In the genomic region with DNA sequence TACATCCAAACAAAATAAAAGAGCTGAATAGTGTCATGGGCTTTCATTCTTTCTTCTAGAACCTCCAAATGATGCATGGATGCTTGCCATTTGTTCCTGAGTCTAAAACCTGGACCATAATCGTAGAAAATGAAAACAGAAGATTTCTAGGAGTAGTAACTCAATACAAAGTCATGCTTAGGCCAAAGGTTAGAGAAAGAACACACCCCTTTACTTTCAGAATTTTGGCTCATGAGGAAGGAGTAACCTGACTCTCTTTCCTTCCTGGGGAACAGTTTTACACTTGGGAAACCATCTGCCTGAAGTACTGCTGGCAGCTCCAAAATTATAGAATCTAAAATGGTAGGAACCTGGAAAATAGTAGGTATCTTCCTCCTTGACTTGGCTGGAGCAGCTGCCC, we compare ENCODE assay signal across 16 cellular contexts.
DNase-seq lines count a peak whose midpoint lies in the region; ATAC-seq and TF ChIP-seq lines count a peak whose summit lies in the region.
"Had no signal": no experiment of that assay in that cellular context is flagged by ENCODE, and none has a peak within 500 bp of the region (broad histone marks: within the 10 kb centered on the region; RNA-seq: fewer than 3 reads in every experiment).

No MANE protein-coding gene starts in this region.

- H3K36me3 Mint-ChIP-seq in CD8-positive, alpha-beta T cell: peaks cover 15% of the 10 kb centered on the region
- H3K36me3 Mint-ChIP-seq: activated naive CD4-positive, alpha-beta T cell treated with anti-CD3 and anti-CD28 coated beads, Interleukin-2, amount 50 U/mL, for 72 hours had no signal

- DNase-seq in CD8-positive, alpha-beta T cell: no peak
- DNase-seq in LHCN-M2 (ENCODE audit: low read depth): peak; percentile 60
- no peak for DNase-seq in brain microvascular endothelial cell
- DNase-seq in mucosa of descending colon: no peak
- DNase-seq in NCI-H2227 (lab: John Stamatoyannopoulos, UW; ENCODE audit: unreplicated experiment): no peak
- DNase-seq in midbrain (lab: John Stamatoyannopoulos, UW): no peak
- DNase-seq: Kasumi-1; NCI-H2081 treated with DMSO at 0.1 percent for 48 hours; SK-N-SH; stimulated activated CD4-positive, alpha-beta T cell treated with anti-CD3 and anti-CD28 coated beads, Interleukin-2, amount 100 ng/mL, for 24 hours had no signal

- peaks cover 65% of the 10 kb centered on the region for H3K4me1 Mint-ChIP-seq in CD8-positive, alpha-beta T cell (ENCODE audit: low read depth)

- TF ChIP-seq CTCF in CD8-positive, alpha-beta T cell (IDR thresholded peaks at IDR 0.05): no peak
- TF ChIP-seq CTCF in brain microvascular endothelial cell (IDR thresholded peaks at IDR 0.05; ENCODE audit: low read depth, low read length, missing control alignments): no peak
- TF ChIP-seq CTCF in mucosa of descending colon (IDR thresholded peaks at IDR 0.05): no peak

- POLR2A ChIA-PET in CD8-positive, alpha-beta T cell (lab: Charles Lee): no interaction called here

- H3K27me3 ChIP-seq in CD8-positive, alpha-beta T cell (ENCODE audit: insufficient read depth, low read length): no peaks in the 10 kb centered on the region
- no peaks in the 10 kb centered on the region for H3K27me3 ChIP-seq in brain microvascular endothelial cell (replicated peaks)

- CTCF ChIA-PET in CD8-positive, alpha-beta T cell (lab: Charles Lee): interaction anchor here (0.9 kb wide), 1 partner anchor 19 kb away, joined by 3 read pairs; no protein-coding TSS in a partner anchor

- H3K27me3 Mint-ChIP-seq in CD8-positive, alpha-beta T cell (ENCODE audit: low read depth): no peaks in the 10 kb centered on the region
- H3K27me3 Mint-ChIP-seq: B cell; central memory CD8-positive, alpha-beta T cell had no signal

- no peaks in the 10 kb centered on the region for H3K9me3 ChIP-seq in CD8-positive, alpha-beta T cell (ENCODE audit: low read length)
- no peaks in the 10 kb centered on the region for H3K9me3 ChIP-seq in mucosa of descending colon
- H3K9me3 ChIP-seq: SK-N-SH, tibial nerve had no signal

- intact Hi-C loops in CD8-positive, alpha-beta T cell (cut with DNase I, micrococcal nuclease): no loop called here
- intact Hi-C loops in mucosa of descending colon (cut with DNase I, micrococcal nuclease): no loop called here

- in situ Hi-C loops in brain microvascular endothelial cell (cut with HindIII; ENCODE audit: low pct_ligation_motif_present, low sequenced_read_pairs): no loop called here

- H3K4me1 ChIP-seq in CD8-positive, alpha-beta T cell (ENCODE audit: insufficient read depth, low read length): peaks cover 38% of the 10 kb centered on the region
- H3K4me1 ChIP-seq in mucosa of descending colon (ENCODE audit: low read depth): peaks cover 20% of the 10 kb centered on the region

- ATAC-seq in CD8-positive, alpha-beta T cell: no peak
- ATAC-seq in mucosa of descending colon: peak; percentile 32
- ATAC-seq in HG03354 (IDR thresholded peaks at IDR 0.05; ENCODE audit: poor library complexity, severe bottlenecking, unreplicated experiment): no peak
- no peak for ATAC-seq in esophagus mucosa
- ATAC-seq: activated naive CD4-positive, alpha-beta T cell treated with anti-CD3 and anti-CD28 coated beads, Interleukin-2, amount 50 U/mL, for 72 hours had no signal

- no peaks in the 10 kb centered on the region for H3K36me3 ChIP-seq in CD8-positive, alpha-beta T cell (ENCODE audit: insufficient read depth, low read length)
- H3K36me3 ChIP-seq in brain microvascular endothelial cell (replicated peaks) (no peaks in the 10 kb centered on the region), mucosa of descending colon (ENCODE audit: low read depth) (no peaks in the 10 kb centered on the region)
- H3K36me3 ChIP-seq: tibial nerve had no signal

- no peak overlapping the region for H3K4me3 ChIP-seq in CD8-positive, alpha-beta T cell (ENCODE audit: low read depth, low read length)
- H3K4me3 ChIP-seq in brain microvascular endothelial cell (ENCODE audit: low read depth, low read length): no peak overlapping the region
- H3K4me3 ChIP-seq in mucosa of descending colon: no peak overlapping the region
- H3K4me3 ChIP-seq: tibial nerve had no signal

- no peak overlapping the region for H3K4me3 Mint-ChIP-seq in CD8-positive, alpha-beta T cell
- H3K4me3 Mint-ChIP-seq: B cell; central memory CD8-positive, alpha-beta T cell had no signal

- no peaks in the 10 kb centered on the region for H3K9me3 Mint-ChIP-seq in CD8-positive, alpha-beta T cell
- H3K9me3 Mint-ChIP-seq: activated naive CD4-positive, alpha-beta T cell treated with anti-CD3 and anti-CD28 coated beads, Interleukin-2, amount 50 U/mL, for 72 hours; central memory CD8-positive, alpha-beta T cell had no signal

- no peak overlapping the region for H3K27ac ChIP-seq in CD8-positive, alpha-beta T cell (ENCODE audit: low read depth, low read length)
- peak overlapping the region; percentile 53 for H3K27ac ChIP-seq in brain microvascular endothelial cell
- H3K27ac ChIP-seq: tibial nerve had no signal

- H3K27ac Mint-ChIP-seq in CD8-positive, alpha-beta T cell: peak overlapping the region; percentile 14
